10 cellular contexts compared by ENCODE assay signal in genomic region chr2:65071499-65072180, GRCh38. TPM values are rescaled to one million over a fixed set of nuclear protein-coding genes. Genes with fewer than 3 reads are reported as not detected.
DNase-seq lines count a peak whose midpoint lies in the region; ATAC-seq, FAIRE-seq and TF ChIP-seq lines count a peak whose summit lies in the region.
"Had no signal": no experiment of that assay in that cellular context is flagged by ENCODE, and none has a peak within 500 bp of the region (broad histone marks: within the 10 kb centered on the region; RNA-seq: fewer than 3 reads in every experiment).

No MANE protein-coding gene starts in this region.

- H3K9me3 ChIP-seq in left ventricle myocardium inferior (replicated peaks) (no peaks in the 10 kb centered on the region), uterus (no peaks in the 10 kb centered on the region), kidney (ENCODE audit: control insufficient read depth in 1 of 2, low read length in 2 of 2) (no peaks in the 10 kb centered on the region)

- H3K36me3 ChIP-seq in left ventricle myocardium inferior (peaks cover 47% of the 10 kb centered on the region), uterus (no peaks in the 10 kb centered on the region), kidney (ENCODE audit: control insufficient read depth in 1 of 2, insufficient read depth in 2 of 2, low read length in 2 of 2) (peaks cover 9 to 14% of the 10 kb centered on the region in 2 donors)

- H3K9ac ChIP-seq in kidney (ENCODE audit: low read length in 2 of 2): no peak overlapping the region

- H3K27me3 ChIP-seq in left ventricle myocardium inferior (ENCODE audit: low read depth) (no peaks in the 10 kb centered on the region), uterus (no peaks in the 10 kb centered on the region)

- H3K27ac ChIP-seq in left ventricle myocardium inferior (replicated peaks): peak overlapping the region; percentile 65
- H3K27ac ChIP-seq in uterus: peak overlapping the region; percentile 43 to 77
- no peak overlapping the region for H3K27ac ChIP-seq in kidney (ENCODE audit: low read depth in 2 of 2, low read length in 2 of 2)

- peak overlapping the region; percentile 93 for H3K27ac Mint-ChIP-seq in stimulated activated naive CD8-positive, alpha-beta T cell treated with anti-CD3 and anti-CD28 coated beads, Interleukin-15, Interleukin-2, amounts not matched to agents 100 ng/mL and 50 ng/mL, for 24 hours
- peak overlapping the region in 1 of 2 donors; percentile 96 for H3K27ac Mint-ChIP-seq in stimulated activated naive CD8-positive, alpha-beta T cell treated with anti-CD3 and anti-CD28 coated beads, Interleukin-15, amount 100 ng/mL, for 72 hours
- peak overlapping the region; percentile 62 for H3K27ac Mint-ChIP-seq in activated CD8-positive, alpha-beta T cell treated with anti-CD3 and anti-CD28 coated beads, Interleukin-2, amount 10 ng/mL, durations not matched to agents 7 days and 5 days

- ATAC-seq in stimulated activated naive CD8-positive, alpha-beta T cell treated with anti-CD3 and anti-CD28 coated beads, Interleukin-15, amount 100 ng/mL, for 72 hours: no peak
- ATAC-seq in activated CD8-positive, alpha-beta T cell treated with anti-CD3 and anti-CD28 coated beads, Interleukin-2, amount 10 ng/mL, durations not matched to agents 7 days and 5 days: no peak
- ATAC-seq in HG02759 (IDR thresholded peaks at IDR 0.05; ENCODE audit: unreplicated experiment): no peak

- no peaks in the 10 kb centered on the region for H3K27me3 Mint-ChIP-seq in stimulated activated naive CD8-positive, alpha-beta T cell treated with anti-CD3 and anti-CD28 coated beads, Interleukin-15, Interleukin-2, amounts not matched to agents 100 ng/mL and 50 ng/mL, for 24 hours
- no peaks in the 10 kb centered on the region for H3K27me3 Mint-ChIP-seq in stimulated activated naive CD8-positive, alpha-beta T cell treated with anti-CD3 and anti-CD28 coated beads, Interleukin-15, amount 100 ng/mL, for 72 hours
- H3K27me3 Mint-ChIP-seq in activated CD8-positive, alpha-beta T cell treated with anti-CD3 and anti-CD28 coated beads, Interleukin-2, amount 10 ng/mL, durations not matched to agents 7 days and 5 days (ENCODE audit: low read depth): no peaks in the 10 kb centered on the region

- POLR2A ChIA-PET in activated CD8-positive, alpha-beta T cell treated with anti-CD3 and anti-CD28 coated beads, Interleukin-2, amount 10 ng/mL, durations not matched to agents 7 days and 5 days (lab: Charles Lee): interaction anchor here (1.0 kb wide), 1 partner anchor 8 kb away, joined by 3 read pairs; no protein-coding TSS in a partner anchor

- H3K4me1 Mint-ChIP-seq in stimulated activated naive CD8-positive, alpha-beta T cell treated with anti-CD3 and anti-CD28 coated beads, Interleukin-15, Interleukin-2, amounts not matched to agents 100 ng/mL and 50 ng/mL, for 24 hours (ENCODE audit: low read depth): peaks cover 28% of the 10 kb centered on the region
- H3K4me1 Mint-ChIP-seq in stimulated activated naive CD8-positive, alpha-beta T cell treated with anti-CD3 and anti-CD28 coated beads, Interleukin-15, amount 100 ng/mL, for 72 hours: peaks cover 50% of the 10 kb centered on the region
- peaks cover 23% of the 10 kb centered on the region for H3K4me1 Mint-ChIP-seq in activated CD8-positive, alpha-beta T cell treated with anti-CD3 and anti-CD28 coated beads, Interleukin-2, amount 10 ng/mL, durations not matched to agents 7 days and 5 days (ENCODE audit: low read depth)

- TF ChIP-seq POLR2A in uterus (IDR thresholded peaks at IDR 0.05): no peak

- H3K4me3 Mint-ChIP-seq in stimulated activated naive CD8-positive, alpha-beta T cell treated with anti-CD3 and anti-CD28 coated beads, Interleukin-15, Interleukin-2, amounts not matched to agents 100 ng/mL and 50 ng/mL, for 24 hours: no peak overlapping the region
- H3K4me3 Mint-ChIP-seq in stimulated activated naive CD8-positive, alpha-beta T cell treated with anti-CD3 and anti-CD28 coated beads, Interleukin-15, amount 100 ng/mL, for 72 hours: no peak overlapping the region
- H3K4me3 Mint-ChIP-seq in activated CD8-positive, alpha-beta T cell treated with anti-CD3 and anti-CD28 coated beads, Interleukin-2, amount 10 ng/mL, durations not matched to agents 7 days and 5 days: no peak overlapping the region

- no peak overlapping the region for H3K4me3 ChIP-seq in left ventricle myocardium inferior
- no peak overlapping the region for H3K4me3 ChIP-seq in uterus
- H3K4me3 ChIP-seq in kidney (ENCODE audit: low read length in 2 of 2): no peak overlapping the region

- H3K9me3 Mint-ChIP-seq in stimulated activated naive CD8-positive, alpha-beta T cell treated with anti-CD3 and anti-CD28 coated beads, Interleukin-15, Interleukin-2, amounts not matched to agents 100 ng/mL and 50 ng/mL, for 24 hours: no peaks in the 10 kb centered on the region
- no peaks in the 10 kb centered on the region for H3K9me3 Mint-ChIP-seq in stimulated activated naive CD8-positive, alpha-beta T cell treated with anti-CD3 and anti-CD28 coated beads, Interleukin-15, amount 100 ng/mL, for 72 hours
- H3K9me3 Mint-ChIP-seq in activated CD8-positive, alpha-beta T cell treated with anti-CD3 and anti-CD28 coated beads, Interleukin-2, amount 10 ng/mL, durations not matched to agents 7 days and 5 days (ENCODE audit: insufficient read depth): no peaks in the 10 kb centered on the region

- H3K4me1 ChIP-seq in left ventricle myocardium inferior (peaks cover 95% of the 10 kb centered on the region), uterus (peaks cover 11 to 19% of the 10 kb centered on the region in 2 donors), kidney (ENCODE audit: control insufficient read depth in 1 of 2, insufficient read depth in 1 of 2, low read depth in 1 of 2, low read length in 2 of 2) (peaks cover 20 to 21% of the 10 kb centered on the region in 2 donors)

- TF ChIP-seq CTCF in left ventricle myocardium inferior (IDR thresholded peaks at IDR 0.05; ENCODE audit: borderline replicate concordance) (peak; percentile 47), uterus (IDR thresholded peaks at IDR 0.05) (no peak), kidney (IDR thresholded peaks at IDR 0.05; ENCODE audit: borderline replicate concordance, extremely low read depth, insufficient read depth) (no peak)

- no peak for FAIRE-seq in kidney (lab: Jason Lieb, UNC)
- FAIRE-seq: TTC549 had no signal

- intact Hi-C loops in left ventricle myocardium inferior (cut with micrococcal nuclease) (loop anchor here (5.0 kb wide), 1 partner anchor 56 kb away; no protein-coding TSS in a partner anchor), uterus (cut with DNase I; ENCODE audit: low total_unique reads) (no loop called here), kidney (cut with DNase I) (no loop called here)

- DNase-seq in stimulated activated naive CD8-positive, alpha-beta T cell treated with anti-CD3 and anti-CD28 coated beads, Interleukin-15, amount 100 ng/mL, for 72 hours: no peak
- no peak for DNase-seq in activated CD8-positive, alpha-beta T cell treated with anti-CD3 and anti-CD28 coated beads, Interleukin-2, amount 10 ng/mL, durations not matched to agents 7 days and 5 days
- DNase-seq in left ventricle myocardium inferior (no peak), uterus (peak in 1 of 2 donors; percentile 26), NCI-H446 treated with DMSO at 0.1 percent for 48 hours (lab: John Stamatoyannopoulos, UW) (no peak), kidney (no peak)
- DNase-seq: stimulated activated CD8-positive, alpha-beta memory T cell treated with anti-CD3 and anti-CD28 coated beads, Interleukin-4, amount 100 ng/mL, for 48 hours had no signal

- H3K36me3 Mint-ChIP-seq in stimulated activated naive CD8-positive, alpha-beta T cell treated with anti-CD3 and anti-CD28 coated beads, Interleukin-15, Interleukin-2, amounts not matched to agents 100 ng/mL and 50 ng/mL, for 24 hours (ENCODE audit: low read depth): peaks cover 21% of the 10 kb centered on the region
- H3K36me3 Mint-ChIP-seq in activated CD8-positive, alpha-beta T cell treated with anti-CD3 and anti-CD28 coated beads, Interleukin-2, amount 10 ng/mL, durations not matched to agents 7 days and 5 days (ENCODE audit: low read depth): peaks cover 9% of the 10 kb centered on the region

- CTCF ChIA-PET in activated CD8-positive, alpha-beta T cell treated with anti-CD3 and anti-CD28 coated beads, Interleukin-2, amount 10 ng/mL, durations not matched to agents 7 days and 5 days (lab: Charles Lee): interaction anchor here (0.9 to 1.1 kb wide), 2 partner anchors 97 to 99 kb away, joined by 4 read pairs; no protein-coding TSS in a partner anchor

RNA-seq across cellular contexts. Expression of gene CEP68, which starts 15.4 kb away (rescaled TPM):
- total RNA-seq in activated CD8-positive, alpha-beta T cell treated with anti-CD3 and anti-CD28 coated beads, Interleukin-2, amount 10 ng/mL, durations not matched to agents 7 days and 5 days: 1 to 10 TPM; 8.1 to 9.7 TPM
- total RNA-seq in left ventricle myocardium inferior (20.2 TPM), uterus (10 to 100 TPM; 14.1 to 55.0 (median 30.0) TPM), kidney (20.3 TPM)
- polyA plus RNA-seq in kidney (ENCODE audit: insufficient read depth, low read depth, low replicate concordance): 5.6 TPM

RNA-seq across cellular contexts. Expression of gene RAB1A, which starts 58.3 kb away (rescaled TPM):
- 10 to 100 TPM; 58.7 to 62.7 TPM for total RNA-seq in activated CD8-positive, alpha-beta T cell treated with anti-CD3 and anti-CD28 coated beads, Interleukin-2, amount 10 ng/mL, durations not matched to agents 7 days and 5 days
- 115 TPM for total RNA-seq in left ventricle myocardium inferior
- 100 to 1,000 TPM in 2 of 4 donors, 10 to 100 TPM in 2; 78.5 to 153 (median 103) TPM for total RNA-seq in uterus
- total RNA-seq in kidney: 166 TPM
- 194 TPM for polyA plus RNA-seq in kidney (ENCODE audit: insufficient read depth, low read depth, low replicate concordance)

Comparison
In these comparisons a context has a peak if more than half of its experiments do, and no peak if none do; other contexts are left out.
1. H3K27ac ChIP-seq: peak in left ventricle myocardium inferior (single experiment) and uterus (2 of 2); none in kidney (0 of 2).